In the genomic region with DNA sequence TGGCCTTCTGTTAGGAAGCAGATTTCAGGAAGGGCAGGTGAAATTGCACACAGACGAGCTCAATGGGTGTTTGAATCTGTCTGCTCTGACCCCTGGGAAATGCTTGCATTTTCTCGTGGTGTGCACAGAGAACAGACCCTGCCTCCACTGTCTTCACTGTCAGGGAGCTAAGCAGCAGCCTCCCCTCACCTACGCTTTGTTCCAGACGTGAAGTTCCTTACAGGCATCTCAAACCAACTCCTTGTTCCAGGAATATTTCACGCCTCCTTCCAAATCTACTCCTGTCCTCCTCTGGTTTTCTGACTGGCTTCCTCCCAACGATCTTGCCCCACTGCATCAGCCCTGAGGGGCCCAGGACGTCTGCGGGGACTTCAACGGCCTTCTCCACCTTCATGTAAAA, we compare ENCODE assay signal across 1 cellular context.
TF ChIP-seq lines count a peak whose summit lies in the region.

No MANE protein-coding gene starts in this region.

TF ChIP-seq in H1, 55 proteins besides CTCF, POLR2A, EP300 and RAD21:
- TF ChIP-seq, protein P1, sequence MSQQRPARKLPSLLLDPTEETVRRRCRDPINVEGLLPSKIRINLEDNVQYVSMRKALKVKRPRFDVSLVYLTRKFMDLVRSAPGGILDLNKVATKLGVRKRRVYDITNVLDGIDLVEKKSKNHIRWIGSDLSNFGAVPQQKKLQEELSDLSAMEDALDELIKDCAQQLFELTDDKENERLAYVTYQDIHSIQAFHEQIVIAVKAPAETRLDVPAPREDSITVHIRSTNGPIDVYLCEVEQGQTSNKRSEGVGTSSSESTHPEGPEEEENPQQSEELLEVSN (IDR thresholded peaks at IDR 0.05), result no peak
- TF ChIP-seq CEBPB (IDR thresholded peaks at IDR 0.05; ENCODE audit: low read depth, low read length) (no peak), HDAC2 (IDR thresholded peaks at IDR 0.05; ENCODE audit: borderline replicate concordance in 1 of 2, low read depth in 2 of 2, low read length in 2 of 2) (no peak)
